24 cellular contexts compared by ENCODE assay signal in the genomic region with DNA sequence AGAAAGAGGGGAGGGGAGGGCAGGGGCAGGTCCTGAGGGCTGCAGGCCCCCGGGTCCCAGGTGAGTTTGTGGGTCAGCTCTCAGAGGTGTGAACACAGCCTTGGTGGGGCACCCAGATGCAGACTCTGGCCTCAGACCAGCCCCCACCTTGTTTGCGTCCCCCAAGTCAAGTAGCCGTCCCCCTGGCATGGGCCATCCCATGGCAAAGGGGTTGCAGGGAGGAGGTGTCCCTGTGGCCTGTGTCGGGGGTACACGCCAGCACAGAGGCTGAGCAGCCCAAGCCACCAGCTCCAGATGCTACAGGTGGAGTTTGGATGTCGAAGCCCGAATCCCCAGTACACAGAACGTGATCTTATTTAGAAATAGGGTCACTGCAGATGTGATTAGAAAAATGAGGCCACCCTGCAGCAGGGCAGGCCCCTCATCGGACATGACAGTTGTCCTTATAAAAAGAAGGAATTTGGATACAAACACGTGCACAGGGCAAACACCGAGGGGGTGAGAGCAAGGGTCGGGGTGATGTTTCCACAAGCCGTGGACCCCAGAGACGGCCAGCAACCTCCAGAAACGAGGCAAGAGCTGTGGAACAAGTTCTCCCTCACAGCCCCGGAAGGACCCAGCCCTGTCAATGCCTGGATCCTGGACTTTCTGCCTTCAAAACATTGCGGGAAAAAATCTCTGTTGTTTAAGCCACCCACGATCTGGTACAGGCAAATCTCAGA.
A peak's percentile ranks its signal among the peaks of the same experiment; 100 is the strongest.
DNase-seq lines count a peak whose midpoint lies in the region; ATAC-seq and TF ChIP-seq lines count a peak whose summit lies in the region.
"Had no signal": no experiment of that assay in that cellular context is flagged by ENCODE, and none has a peak within 500 bp of the region (broad histone marks: within the 10 kb centered on the region; RNA-seq: fewer than 3 reads in every experiment).

No MANE protein-coding gene starts in this region.

- H3K4me1 ChIP-seq in esophagus muscularis mucosa, result peaks cover 13 to 19% (median 19%) of the 10 kb centered on the region in 4 donors
- H3K4me1 ChIP-seq in Caco-2, result no peaks in the 10 kb centered on the region
- H3K4me1 ChIP-seq: prostate gland had no signal

- intact Hi-C loops in esophagus muscularis mucosa (cut with DNase I) (no loop called here), Caco-2 (cut with micrococcal nuclease; ENCODE audit: unreplicated experiment) (no loop called here)
- intact Hi-C loops in activated T-helper 1 cell treated with anti-CD3 and anti-CD28 coated beads, Interleukin-12 subunit alpha, Interleukin-12 subunit beta, Interleukin-2, Interleukin-4 antibody, amounts not matched to agents 30 ng/mL and 10 ng/mL and 1 ng/mL, durations not matched to agents 14 hours and 24 hours and 36 hours (cut with micrococcal nuclease), result no loop called here

- no peak overlapping the region for H3K27ac Mint-ChIP-seq in Caco-2 (ENCODE audit: unreplicated experiment)
- H3K27ac Mint-ChIP-seq in activated T-helper 1 cell treated with anti-CD3 and anti-CD28 coated beads, Interleukin-12 subunit alpha, Interleukin-12 subunit beta, Interleukin-2, Interleukin-4 antibody, amounts not matched to agents 30 ng/mL and 10 ng/mL and 1 ng/mL, durations not matched to agents 14 hours and 24 hours and 36 hours, result no peak overlapping the region
- H3K27ac Mint-ChIP-seq: T-helper 17 cell had no signal

- H3K4me3 Mint-ChIP-seq in Caco-2 (ENCODE audit: unreplicated experiment), result no peak overlapping the region
- no peak overlapping the region for H3K4me3 Mint-ChIP-seq in activated T-helper 1 cell treated with anti-CD3 and anti-CD28 coated beads, Interleukin-12 subunit alpha, Interleukin-12 subunit beta, Interleukin-2, Interleukin-4 antibody, amounts not matched to agents 30 ng/mL and 10 ng/mL and 1 ng/mL, durations not matched to agents 14 hours and 24 hours and 36 hours
- H3K4me3 Mint-ChIP-seq: neural crest cell, T-helper 17 cell had no signal

- H3K27me3 Mint-ChIP-seq in Caco-2 (ENCODE audit: insufficient read depth, unreplicated experiment), result peaks cover 13% of the 10 kb centered on the region
- no peaks in the 10 kb centered on the region for H3K27me3 Mint-ChIP-seq in activated T-helper 1 cell treated with anti-CD3 and anti-CD28 coated beads, Interleukin-12 subunit alpha, Interleukin-12 subunit beta, Interleukin-2, Interleukin-4 antibody, amounts not matched to agents 30 ng/mL and 10 ng/mL and 1 ng/mL, durations not matched to agents 14 hours and 24 hours and 36 hours (ENCODE audit: insufficient read depth)
- H3K27me3 Mint-ChIP-seq: T-helper 17 cell had no signal

- no peak overlapping the region for H3K4me3 ChIP-seq in H7 (ENCODE audit: insufficient read depth, low read depth, low read length)
- H3K4me3 ChIP-seq in esophagus muscularis mucosa, result no peak overlapping the region
- H3K4me3 ChIP-seq in Caco-2 (ENCODE audit: low read depth, low read length), result no peak overlapping the region
- H3K4me3 ChIP-seq: BLaER1 treated with 17β-estradiol and CSF1 and Interleukin-3, amounts not matched to agents 10 nM and 100 nM; prostate gland; SK-N-MC; uterus had no signal

- H3K9me3 ChIP-seq in esophagus muscularis mucosa, result peaks cover 0 to 6% (median 2%) of the 10 kb centered on the region in 4 donors
- H3K9me3 ChIP-seq in Caco-2, result no peaks in the 10 kb centered on the region
- H3K9me3 ChIP-seq: BLaER1 treated with 17β-estradiol and CSF1 and Interleukin-3, amounts not matched to agents 10 nM and 100 nM; prostate gland; uterus had no signal

- POLR2A ChIA-PET in Caco-2 (lab: Charles Lee), result no interaction called here

- TF ChIP-seq CTCF in esophagus muscularis mucosa (IDR thresholded peaks at IDR 0.05), result no peak
- no peak for TF ChIP-seq CTCF in Caco-2 (IDR thresholded peaks at IDR 0.05; ENCODE audit: insufficient read depth in 1 of 2, low read depth in 1 of 2, low read length in 1 of 2, severe bottlenecking in 1 of 2, unreplicated experiment in 1 of 2)

- no peaks in the 10 kb centered on the region for H3K9me3 Mint-ChIP-seq in Caco-2 (ENCODE audit: unreplicated experiment)
- H3K9me3 Mint-ChIP-seq in activated T-helper 1 cell treated with anti-CD3 and anti-CD28 coated beads, Interleukin-12 subunit alpha, Interleukin-12 subunit beta, Interleukin-2, Interleukin-4 antibody, amounts not matched to agents 30 ng/mL and 10 ng/mL and 1 ng/mL, durations not matched to agents 14 hours and 24 hours and 36 hours, result no peaks in the 10 kb centered on the region
- H3K9me3 Mint-ChIP-seq: neural crest cell had no signal

- TF ChIP-seq POLR2A in esophagus muscularis mucosa (IDR thresholded peaks at IDR 0.05; ENCODE audit: low read depth), result no peak

- no peak for ATAC-seq in HG03139 (IDR thresholded peaks at IDR 0.05; ENCODE audit: unreplicated experiment)
- ATAC-seq: T-helper 17 cell had no signal

- no peaks in the 10 kb centered on the region for H3K4me1 Mint-ChIP-seq in Caco-2 (ENCODE audit: low read depth, unreplicated experiment)
- no peaks in the 10 kb centered on the region for H3K4me1 Mint-ChIP-seq in activated T-helper 1 cell treated with anti-CD3 and anti-CD28 coated beads, Interleukin-12 subunit alpha, Interleukin-12 subunit beta, Interleukin-2, Interleukin-4 antibody, amounts not matched to agents 30 ng/mL and 10 ng/mL and 1 ng/mL, durations not matched to agents 14 hours and 24 hours and 36 hours (ENCODE audit: low read depth)
- H3K4me1 Mint-ChIP-seq: neural crest cell had no signal

- TF ChIP-seq EP300 in esophagus muscularis mucosa (IDR thresholded peaks at IDR 0.05), result no peak

- DNase-seq in activated effector memory CD4-positive, alpha-beta T cell treated with anti-CD3 and anti-CD28 coated beads, Interleukin-2, amount 50 U/mL, for 16 hours, result peak; percentile 58
- DNase-seq in activated effector memory CD4-positive, alpha-beta T cell treated with Interleukin-2 at 50 U/mL for 16 hours, result no peak
- DNase-seq in H7, result peak; percentile 42
- DNase-seq in esophagus muscularis mucosa (ENCODE audit: extremely low spot score), result peak; percentile 87
- peak; percentile 25 for DNase-seq in retina
- no peak for DNase-seq in Caco-2
- no peak for DNase-seq in activated T-helper 1 cell treated with anti-CD3 and anti-CD28 coated beads, Interleukin-12 subunit alpha, Interleukin-12 subunit beta, Interleukin-2, Interleukin-4 antibody, amounts not matched to agents 30 ng/mL and 10 ng/mL and 1 ng/mL, durations not matched to agents 14 hours and 24 hours and 36 hours (ENCODE audit: low spot score)
- DNase-seq: activated CD4-positive, alpha-beta T cell treated with anti-CD3 and anti-CD28 coated beads for 4 hours; activated gamma-delta T cell treated with Interleukin-2 at 50 U/mL for 16 hours; DMS79 treated with DMSO at 0.1 percent for 48 hours; mammary epithelial cell; NCI-H2107; NCI-H446; stimulated activated naive CD4-positive, alpha-beta T cell; T-helper 17 cell; uterus had no signal

- H3K36me3 Mint-ChIP-seq in Caco-2 (ENCODE audit: insufficient read depth, unreplicated experiment), result no peaks in the 10 kb centered on the region
- H3K36me3 Mint-ChIP-seq in activated T-helper 1 cell treated with anti-CD3 and anti-CD28 coated beads, Interleukin-12 subunit alpha, Interleukin-12 subunit beta, Interleukin-2, Interleukin-4 antibody, amounts not matched to agents 30 ng/mL and 10 ng/mL and 1 ng/mL, durations not matched to agents 14 hours and 24 hours and 36 hours (ENCODE audit: low read depth), result no peaks in the 10 kb centered on the region

- BruUV-seq in Caco-2 (replicated peaks; lab: Mats Ljungman, UMichigan), result no TSS peak

- WGBS in esophagus muscularis mucosa, result 86% methylated on average over 14 of the region's 18 CpGs

- H3K27ac ChIP-seq in esophagus muscularis mucosa (replicated peaks in 1 of 4), result no peak overlapping the region
- H3K27ac ChIP-seq: BLaER1 treated with 17β-estradiol and CSF1 and Interleukin-3, amounts not matched to agents 10 nM and 100 nM; epithelial cell of prostate; KMS-11; prostate gland; RWPE1; SK-N-MC; uterus had no signal

- no peaks in the 10 kb centered on the region for H3K27me3 ChIP-seq in H7 (ENCODE audit: control insufficient read depth, insufficient read depth, low read length)
- no peaks in the 10 kb centered on the region for H3K27me3 ChIP-seq in esophagus muscularis mucosa
- no peaks in the 10 kb centered on the region for H3K27me3 ChIP-seq in Caco-2 (replicated peaks; ENCODE audit: control insufficient read depth, insufficient read depth, low read length)
- H3K27me3 ChIP-seq: BLaER1 treated with 17β-estradiol and CSF1 and Interleukin-3, amounts not matched to agents 10 nM and 100 nM; uterus had no signal

- H3K36me3 ChIP-seq in H7 (replicated peaks; ENCODE audit: control insufficient read depth, insufficient read depth, low read length) (no peaks in the 10 kb centered on the region), esophagus muscularis mucosa (no peaks in the 10 kb centered on the region), Caco-2 (ENCODE audit: control insufficient read depth, insufficient read depth, low read length) (no peaks in the 10 kb centered on the region)
- H3K36me3 ChIP-seq: BLaER1 treated with 17β-estradiol and CSF1 and Interleukin-3, amounts not matched to agents 10 nM and 100 nM; prostate gland; uterus had no signal

- CTCF ChIA-PET in Caco-2 (lab: Charles Lee), result no interaction called here

Comparison
In these comparisons a context has a peak if more than half of its experiments do, and no peak if none do; other contexts are left out.
1. DNase-seq: peak in activated effector memory CD4-positive, alpha-beta T cell treated with anti-CD3 and anti-CD28 coated beads, Interleukin-2, amount 50 U/mL, for 16 hours (single experiment), H7 (single experiment), esophagus muscularis mucosa (single experiment) and retina (single experiment); none in activated effector memory CD4-positive, alpha-beta T cell treated with Interleukin-2 at 50 U/mL for 16 hours (single experiment), Caco-2 (0 of 2) and activated T-helper 1 cell treated with anti-CD3 and anti-CD28 coated beads, Interleukin-12 subunit alpha, Interleukin-12 subunit beta, Interleukin-2, Interleukin-4 antibody, amounts not matched to agents 30 ng/mL and 10 ng/mL and 1 ng/mL, durations not matched to agents 14 hours and 24 hours and 36 hours (single experiment).